2 cellular contexts compared by ENCODE assay signal in genomic region chr3:124669470-124669869, GRCh38.
A peak's percentile ranks its signal among the peaks of the same experiment; 100 is the strongest.
TF ChIP-seq lines count a peak whose summit lies in the region.

No MANE protein-coding gene starts in this region.

TF ChIP-seq in liver, 16 proteins besides CTCF, POLR2A, EP300 and RAD21 (continued from another document):
- TF ChIP-seq ZBTB33 (IDR thresholded peaks at IDR 0.05) (no peak), YY1 (IDR thresholded peaks at IDR 0.05) (peak; percentile 12), FOXA1 (IDR thresholded peaks at IDR 0.05) (peak; percentile 8), TAF1 (conservative IDR thresholded peaks at IDR 0.05) (no peak), FOXA2 (IDR thresholded peaks at IDR 0.05) (peak; percentile 67), HNF4A (conservative IDR thresholded peaks at IDR 0.05) (peak in 1 of 2 donors; percentile 56), GABPA (IDR thresholded peaks at IDR 0.05 in 1 of 2, conservative IDR thresholded peaks at IDR 0.05 in 1 of 2) (no peak), JUND (IDR thresholded peaks at IDR 0.05) (peak in 1 of 2 donors; percentile 25)
- TF ChIP-seq, protein P1, sequence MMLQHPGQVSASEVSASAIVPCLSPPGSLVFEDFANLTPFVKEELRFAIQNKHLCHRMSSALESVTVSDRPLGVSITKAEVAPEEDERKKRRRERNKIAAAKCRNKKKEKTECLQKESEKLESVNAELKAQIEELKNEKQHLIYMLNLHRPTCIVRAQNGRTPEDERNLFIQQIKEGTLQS (IDR thresholded peaks at IDR 0.05), result no peak
- TF ChIP-seq, protein P2, sequence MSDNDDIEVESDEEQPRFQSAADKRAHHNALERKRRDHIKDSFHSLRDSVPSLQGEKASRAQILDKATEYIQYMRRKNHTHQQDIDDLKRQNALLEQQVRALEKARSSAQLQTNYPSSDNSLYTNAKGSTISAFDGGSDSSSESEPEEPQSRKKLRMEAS (IDR thresholded peaks at IDR 0.05), result peak; percentile 15

TF ChIP-seq in HepG2, 621 proteins besides CTCF, POLR2A, EP300 and RAD21:
- no peak for TF ChIP-seq ZSCAN5A (CRISPR knock-in tag; IDR thresholded peaks at IDR 0.05; ENCODE audit: borderline replicate concordance)
